ENCODE assay signal across 22 cellular contexts in genomic region chr11:54946429-54946828, GRCh38.
"Had no signal": no experiment of that assay in that cellular context is flagged by ENCODE, and none has a peak within 500 bp of the region (broad histone marks: within the 10 kb centered on the region; RNA-seq: fewer than 3 reads in every experiment).

No MANE protein-coding gene starts in this region.

- DNase-seq: colonic mucosa; cortex of kidney; effector CD8-positive, alpha-beta T cell; effector memory CD8-positive, alpha-beta T cell; endodermal cell; foreskin keratinocyte; hippocampal formation; left cardiac atrium; left ventricle myocardium superior; lower lobe of right lung; mesenchymal stem cell; naive B cell had no signal

- H3K9me3 ChIP-seq: colonic mucosa had no signal

- H3K36me3 ChIP-seq: colonic mucosa, esophagus muscularis mucosa, gastroesophageal sphincter, heart left ventricle, left lung, lower lobe of right lung had no signal

- ATAC-seq: effector memory CD8-positive, alpha-beta T cell; foreskin keratinocyte; gastroesophageal sphincter; heart left ventricle; left cardiac atrium; left lung; left ventricle myocardium superior; lower lobe of right lung; mucosa of descending colon had no signal

- H3K4me1 ChIP-seq: colonic mucosa, esophagus muscularis mucosa, foreskin keratinocyte, gastroesophageal sphincter, heart left ventricle, left lung, lower lobe of right lung had no signal

- H3K27ac ChIP-seq: colonic mucosa, esophagus muscularis mucosa, foreskin keratinocyte, gastroesophageal sphincter, heart left ventricle, left lung, lower lobe of right lung had no signal

- FAIRE-seq: endometrium, endothelial cell of umbilical vein, frontal cortex, islet of Langerhans, keratinocyte had no signal

- H3K27me3 ChIP-seq: colonic mucosa, esophagus muscularis mucosa, foreskin keratinocyte, gastroesophageal sphincter, heart left ventricle, left lung had no signal

- H3K4me3 ChIP-seq: colonic mucosa, esophagus muscularis mucosa, gastroesophageal sphincter, heart left ventricle, left lung, lower lobe of right lung, mucosa of descending colon had no signal
